ENCODE assay signal across 1 cellular context in the genomic region with DNA sequence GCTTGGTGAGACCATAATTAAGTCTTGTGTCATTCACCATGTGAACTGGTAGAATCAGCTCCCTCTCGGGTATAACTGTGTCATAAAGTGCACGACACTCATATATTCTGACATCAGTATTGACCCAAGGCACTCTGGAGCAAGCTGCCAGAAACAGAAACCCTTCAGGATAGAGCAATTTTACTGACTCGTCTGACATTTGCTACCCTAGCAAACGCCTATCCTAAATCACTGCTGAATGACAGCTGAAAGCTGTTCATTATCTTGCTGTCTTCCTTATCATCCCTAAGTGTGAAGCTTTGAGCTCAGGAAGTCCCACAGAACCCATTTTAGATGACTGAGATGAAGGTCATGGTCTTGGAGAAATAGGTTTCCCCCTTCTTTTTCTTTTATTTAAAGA.
TF ChIP-seq lines count a peak whose summit lies in the region.

No MANE protein-coding gene starts in this region.

TF ChIP-seq in SK-N-SH treated with all-trans-retinoic acid at 6 μM for 48 hours, 23 proteins besides CTCF, POLR2A, EP300 and RAD21 (continued from another document):
- TF ChIP-seq, protein P1, sequence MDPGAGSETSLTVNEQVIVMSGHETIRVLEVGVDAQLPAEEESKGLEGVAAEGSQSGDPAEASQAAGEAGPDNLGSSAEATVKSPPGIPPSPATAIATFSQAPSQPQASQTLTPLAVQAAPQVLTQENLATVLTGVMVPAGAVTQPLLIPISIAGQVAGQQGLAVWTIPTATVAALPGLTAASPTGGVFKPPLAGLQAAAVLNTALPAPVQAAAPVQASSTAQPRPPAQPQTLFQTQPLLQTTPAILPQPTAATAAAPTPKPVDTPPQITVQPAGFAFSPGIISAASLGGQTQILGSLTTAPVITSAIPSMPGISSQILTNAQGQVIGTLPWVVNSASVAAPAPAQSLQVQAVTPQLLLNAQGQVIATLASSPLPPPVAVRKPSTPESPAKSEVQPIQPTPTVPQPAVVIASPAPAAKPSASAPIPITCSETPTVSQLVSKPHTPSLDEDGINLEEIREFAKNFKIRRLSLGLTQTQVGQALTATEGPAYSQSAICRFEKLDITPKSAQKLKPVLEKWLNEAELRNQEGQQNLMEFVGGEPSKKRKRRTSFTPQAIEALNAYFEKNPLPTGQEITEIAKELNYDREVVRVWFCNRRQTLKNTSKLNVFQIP (CRISPR knock-in tag; IDR thresholded peaks at IDR 0.05; ENCODE audit: borderline replicate concordance, low read depth), result no peak
